ENCODE assay signal across 9 cellular contexts in the genomic region with DNA sequence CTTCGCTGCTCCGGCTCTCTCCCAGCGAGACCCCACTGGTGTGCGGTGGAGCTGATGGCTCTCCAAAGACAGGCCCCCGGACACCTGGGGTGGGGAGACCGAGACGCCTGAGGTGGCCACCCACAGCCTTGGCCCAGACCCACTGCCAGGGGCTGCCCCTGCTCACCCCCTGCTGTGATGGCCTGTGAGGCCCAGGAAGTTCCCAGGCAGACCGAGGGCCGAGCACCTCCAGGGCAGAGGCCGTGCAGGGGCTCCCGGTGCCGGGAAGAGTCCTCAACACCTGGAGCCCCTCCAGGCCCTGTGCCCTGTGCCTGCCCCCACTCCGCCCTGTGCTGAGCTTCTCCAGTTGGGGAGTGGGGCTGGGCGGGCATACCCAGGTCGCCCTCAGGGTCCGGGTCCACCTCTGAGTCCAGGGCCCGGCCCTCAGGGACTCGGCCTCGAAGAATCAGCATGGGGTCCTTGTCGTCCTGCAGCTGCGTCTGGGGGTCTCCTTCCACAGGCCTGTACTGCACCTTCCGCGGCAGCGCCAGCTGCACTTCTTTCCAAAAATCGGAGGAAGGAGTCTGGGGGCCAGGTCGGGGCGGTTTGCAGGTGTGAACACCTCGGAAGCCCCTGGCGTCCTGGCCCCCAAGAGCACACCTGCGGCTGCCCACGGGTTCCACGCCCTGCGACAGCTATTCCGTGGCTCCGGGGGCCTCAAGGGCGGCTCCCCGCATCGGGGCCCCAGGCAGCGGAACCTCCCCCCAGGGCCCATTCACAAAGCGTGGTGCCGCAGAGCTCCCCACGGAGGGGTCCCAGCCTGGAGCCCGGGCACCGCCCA. TPM values are rescaled to one million over a fixed set of nuclear protein-coding genes. Genes with fewer than 3 reads are reported as not detected.
DNase-seq lines count a peak whose midpoint lies in the region; ATAC-seq and FAIRE-seq lines count a peak whose summit lies in the region.
"Had no signal": no experiment of that assay in that cellular context is flagged by ENCODE, and none has a peak within 500 bp of the region (broad histone marks: within the 10 kb centered on the region; RNA-seq: fewer than 3 reads in every experiment).

No MANE protein-coding gene starts in this region.

- no peaks in the 10 kb centered on the region for H3K27me3 ChIP-seq in effector memory CD4-positive, alpha-beta T cell (replicated peaks; ENCODE audit: control insufficient read depth, insufficient read depth, low read length, poor library complexity, severe bottlenecking)
- H3K27me3 ChIP-seq in mucosa of stomach (ENCODE audit: control insufficient read depth, insufficient read depth, low read length), result no peaks in the 10 kb centered on the region

- peak overlapping the region; percentile 31 for H3K9ac ChIP-seq in mucosa of stomach (ENCODE audit: low read length)

- H3K36me3 ChIP-seq in effector memory CD4-positive, alpha-beta T cell (ENCODE audit: control insufficient read depth, insufficient read depth, low read length), result peaks cover 14% of the 10 kb centered on the region
- H3K36me3 ChIP-seq in mucosa of stomach (ENCODE audit: control insufficient read depth, insufficient read depth, low read length), result no peaks in the 10 kb centered on the region

- peak overlapping the region; percentile 71 for H3K27ac ChIP-seq in effector memory CD4-positive, alpha-beta T cell (ENCODE audit: insufficient read depth, low read length, poor library complexity, severe bottlenecking)
- H3K27ac ChIP-seq: VCaP had no signal

- ATAC-seq in activated naive CD8-positive, alpha-beta T cell treated with anti-CD3 and anti-CD28 coated beads, Interleukin-2, amount 10 ng/mL, durations not matched to agents 7 days and 5 days (ENCODE audit: low read depth), result no peak
- no peak for ATAC-seq in GM21381 (IDR thresholded peaks at IDR 0.05; ENCODE audit: unreplicated experiment)

- POLR2A ChIA-PET in activated naive CD8-positive, alpha-beta T cell treated with anti-CD3 and anti-CD28 coated beads, Interleukin-2, amount 10 ng/mL, durations not matched to agents 7 days and 5 days (lab: Charles Lee), result interaction anchor here (0.9 to 3.7 kb wide), 10 partner anchors 9 to 199 kb away, joined by 3 to 51 read pairs (median 5); a partner anchor contains a TSS

- peak overlapping the region; percentile 32 for H3K4me3 ChIP-seq in effector memory CD4-positive, alpha-beta T cell (ENCODE audit: insufficient read depth, low read depth, low read length, poor library complexity, severe bottlenecking)
- H3K4me3 ChIP-seq in mucosa of stomach (ENCODE audit: low read length), result peak overlapping the region; percentile 14

- DNase-seq in activated naive CD8-positive, alpha-beta T cell treated with anti-CD3 and anti-CD28 coated beads, Interleukin-2, amount 10 ng/mL, durations not matched to agents 7 days and 5 days, result peak; percentile 41
- DNase-seq in activated naive CD8-positive, alpha-beta T cell treated with anti-CD3 and anti-CD28 coated beads for 36 hours, result no peak
- DNase-seq in effector memory CD4-positive, alpha-beta T cell, result no peak
- no peak for DNase-seq in RCC 7860 (ENCODE audit: low spot score)
- no peak for DNase-seq in ACHN
- DNase-seq in activated CD4-positive, alpha-beta T cell treated with anti-CD3 and anti-CD28 coated beads for 48 hours, result no peak

- peak overlapping the region; percentile 25 for H3K4me3 Mint-ChIP-seq in activated naive CD8-positive, alpha-beta T cell treated with anti-CD3 and anti-CD28 coated beads, Interleukin-2, amount 10 ng/mL, durations not matched to agents 7 days and 5 days
- no peak overlapping the region for H3K4me3 Mint-ChIP-seq in activated naive CD8-positive, alpha-beta T cell treated with anti-CD3 and anti-CD28 coated beads for 36 hours

- no peaks in the 10 kb centered on the region for H3K27me3 Mint-ChIP-seq in activated naive CD8-positive, alpha-beta T cell treated with anti-CD3 and anti-CD28 coated beads, Interleukin-2, amount 10 ng/mL, durations not matched to agents 7 days and 5 days
- no peaks in the 10 kb centered on the region for H3K27me3 Mint-ChIP-seq in activated naive CD8-positive, alpha-beta T cell treated with anti-CD3 and anti-CD28 coated beads for 36 hours

- in situ Hi-C loops in ACHN (cut with HindIII; ENCODE audit: low pct_ligation_motif_present, low pct_unique_long_range_greater_than_20kb, low sequenced_read_pairs), result no loop called here

- H3K9me3 Mint-ChIP-seq in activated naive CD8-positive, alpha-beta T cell treated with anti-CD3 and anti-CD28 coated beads, Interleukin-2, amount 10 ng/mL, durations not matched to agents 7 days and 5 days, result no peaks in the 10 kb centered on the region
- H3K9me3 Mint-ChIP-seq in activated naive CD8-positive, alpha-beta T cell treated with anti-CD3 and anti-CD28 coated beads for 36 hours, result no peaks in the 10 kb centered on the region

- FAIRE-seq in RCC 7860 (lab: Jason Lieb, UNC), result no peak

- H3K9me3 ChIP-seq in effector memory CD4-positive, alpha-beta T cell (ENCODE audit: control insufficient read depth, low read length), result no peaks in the 10 kb centered on the region
- no peaks in the 10 kb centered on the region for H3K9me3 ChIP-seq in mucosa of stomach (ENCODE audit: control insufficient read depth, low read length)

- H3K36me3 Mint-ChIP-seq in activated naive CD8-positive, alpha-beta T cell treated with anti-CD3 and anti-CD28 coated beads, Interleukin-2, amount 10 ng/mL, durations not matched to agents 7 days and 5 days, result peaks cover 2% of the 10 kb centered on the region
- no peaks in the 10 kb centered on the region for H3K36me3 Mint-ChIP-seq in activated naive CD8-positive, alpha-beta T cell treated with anti-CD3 and anti-CD28 coated beads for 36 hours

- H3K27ac Mint-ChIP-seq in activated naive CD8-positive, alpha-beta T cell treated with anti-CD3 and anti-CD28 coated beads, Interleukin-2, amount 10 ng/mL, durations not matched to agents 7 days and 5 days, result no peak overlapping the region
- H3K27ac Mint-ChIP-seq in activated naive CD8-positive, alpha-beta T cell treated with anti-CD3 and anti-CD28 coated beads for 36 hours, result no peak overlapping the region

- H3K4me1 Mint-ChIP-seq in activated naive CD8-positive, alpha-beta T cell treated with anti-CD3 and anti-CD28 coated beads, Interleukin-2, amount 10 ng/mL, durations not matched to agents 7 days and 5 days, result peaks cover 5% of the 10 kb centered on the region
- H3K4me1 Mint-ChIP-seq in activated naive CD8-positive, alpha-beta T cell treated with anti-CD3 and anti-CD28 coated beads for 36 hours, result peaks cover 5% of the 10 kb centered on the region

- peaks cover 19% of the 10 kb centered on the region for H3K4me1 ChIP-seq in effector memory CD4-positive, alpha-beta T cell (ENCODE audit: control insufficient read depth, insufficient read depth, low read length, poor library complexity, severe bottlenecking)
- H3K4me1 ChIP-seq in mucosa of stomach (ENCODE audit: control insufficient read depth, insufficient read depth, low read length), result peaks cover 11% of the 10 kb centered on the region

RNA-seq across cellular contexts. Expression of a gene that starts 8.6 kb away (rescaled TPM):
- 100 to 1,000 TPM; 273 to 276 TPM for total RNA-seq in activated naive CD8-positive, alpha-beta T cell treated with anti-CD3 and anti-CD28 coated beads, Interleukin-2, amount 10 ng/mL, durations not matched to agents 7 days and 5 days
- 10 to 100 TPM; 26.4 to 27.2 TPM for total RNA-seq in activated naive CD8-positive, alpha-beta T cell treated with anti-CD3 and anti-CD28 coated beads for 36 hours

RNA-seq across cellular contexts. Expression of a gene that starts 12.2 kb away (rescaled TPM):
- total RNA-seq in activated naive CD8-positive, alpha-beta T cell treated with anti-CD3 and anti-CD28 coated beads, Interleukin-2, amount 10 ng/mL, durations not matched to agents 7 days and 5 days, result under 1 TPM; 0.30 to 0.45 TPM
- total RNA-seq in activated naive CD8-positive, alpha-beta T cell treated with anti-CD3 and anti-CD28 coated beads for 36 hours, result not detected

RNA-seq across cellular contexts. Expression of a gene that starts 35.6 kb away (rescaled TPM):
- 100 to 1,000 TPM; 115 to 122 TPM for total RNA-seq in activated naive CD8-positive, alpha-beta T cell treated with anti-CD3 and anti-CD28 coated beads, Interleukin-2, amount 10 ng/mL, durations not matched to agents 7 days and 5 days
- total RNA-seq in activated naive CD8-positive, alpha-beta T cell treated with anti-CD3 and anti-CD28 coated beads for 36 hours, result 10 to 100 TPM; 22.2 to 22.9 TPM

RNA-seq across cellular contexts. Expression of a gene that starts 36.9 kb away (rescaled TPM):
- 1 to 10 TPM; 1.1 TPM for total RNA-seq in activated naive CD8-positive, alpha-beta T cell treated with anti-CD3 and anti-CD28 coated beads, Interleukin-2, amount 10 ng/mL, durations not matched to agents 7 days and 5 days
- 1 to 10 TPM; 1.1 to 1.9 TPM for total RNA-seq in activated naive CD8-positive, alpha-beta T cell treated with anti-CD3 and anti-CD28 coated beads for 36 hours

RNA-seq across cellular contexts. Expression of a gene that starts 43.9 kb away (rescaled TPM):
- 10 to 100 TPM; 27.6 to 27.8 TPM for total RNA-seq in activated naive CD8-positive, alpha-beta T cell treated with anti-CD3 and anti-CD28 coated beads, Interleukin-2, amount 10 ng/mL, durations not matched to agents 7 days and 5 days
- total RNA-seq in activated naive CD8-positive, alpha-beta T cell treated with anti-CD3 and anti-CD28 coated beads for 36 hours, result 10 to 100 TPM; 17.3 to 18.2 TPM

Comparison
In these comparisons a context has a peak if more than half of its experiments do, and no peak if none do; other contexts are left out.
1. RNA of a gene that starts 8.6 kb away (total RNA-seq): 273 to 276 TPM in activated naive CD8-positive, alpha-beta T cell treated with anti-CD3 and anti-CD28 coated beads, Interleukin-2, amount 10 ng/mL, durations not matched to agents 7 days and 5 days; 26.4 to 27.2 TPM in activated naive CD8-positive, alpha-beta T cell treated with anti-CD3 and anti-CD28 coated beads for 36 hours; every median in the first group is over 4 times any median in the second.
2. RNA of a gene that starts 35.6 kb away (total RNA-seq): 115 to 122 TPM in activated naive CD8-positive, alpha-beta T cell treated with anti-CD3 and anti-CD28 coated beads, Interleukin-2, amount 10 ng/mL, durations not matched to agents 7 days and 5 days; 22.2 to 22.9 TPM in activated naive CD8-positive, alpha-beta T cell treated with anti-CD3 and anti-CD28 coated beads for 36 hours; every median in the first group is over 4 times any median in the second.